ENCODE assay signal across 11 cellular contexts in the genomic region with DNA sequence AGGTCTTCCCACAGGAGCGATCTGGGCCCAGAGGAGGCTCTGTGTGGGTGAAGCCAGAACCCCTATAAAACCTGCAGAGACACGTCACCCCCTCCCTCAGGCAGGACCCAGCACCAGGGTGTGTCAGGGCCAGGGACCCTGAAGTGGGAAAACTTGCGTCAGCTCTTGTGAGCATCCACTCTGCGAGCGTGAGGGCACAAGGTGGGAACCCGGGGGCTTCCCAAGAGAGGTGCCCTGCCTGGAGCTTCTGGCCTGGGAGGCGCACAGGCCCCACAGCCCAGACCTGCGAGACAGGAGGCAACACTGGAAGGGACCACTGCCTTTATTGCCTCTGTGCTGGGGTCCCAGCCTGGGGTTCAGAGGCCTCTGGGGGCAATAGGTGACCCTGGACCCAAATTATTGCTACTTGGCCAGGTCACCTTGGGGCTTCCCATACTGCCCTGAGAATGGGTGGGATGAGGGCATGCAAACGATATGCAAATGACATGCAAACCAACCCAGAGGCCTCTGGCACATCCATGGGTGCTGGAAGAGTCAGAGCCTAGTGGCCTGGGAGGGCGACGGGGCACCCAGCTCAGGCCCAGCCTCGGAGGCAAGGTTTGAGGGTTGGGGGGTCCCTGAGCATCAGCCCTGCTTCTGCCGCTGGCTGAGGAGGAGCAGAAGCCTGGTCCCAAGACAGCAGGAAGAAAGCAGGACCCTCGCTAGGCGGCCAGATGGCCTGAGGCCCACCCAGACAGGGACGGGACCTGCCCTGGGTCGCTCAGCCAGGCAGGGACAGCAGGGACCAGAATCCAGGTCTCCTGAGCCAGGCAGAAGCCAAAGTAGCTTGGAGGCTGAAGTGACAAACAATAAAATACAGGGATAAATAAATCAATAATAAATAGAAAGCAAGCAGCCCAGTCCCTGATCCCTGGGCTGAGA. TPM values are rescaled to one million over a fixed set of nuclear protein-coding genes. Genes with fewer than 3 reads are reported as not detected.
"Had no signal": no experiment of that assay in that cellular context is flagged by ENCODE, and none has a peak within 500 bp of the region (broad histone marks: within the 10 kb centered on the region; RNA-seq: fewer than 3 reads in every experiment).

No MANE protein-coding gene starts in this region.

- H3K36me3 ChIP-seq: uterus had no signal

- H3K9me3 ChIP-seq: adrenal gland, gastrocnemius medialis, thyroid gland, uterus had no signal

- DNase-seq: activated CD4-positive, alpha-beta memory T cell treated with anti-CD3 and anti-CD28 coated beads, Interleukin-2, amount 10 ng/mL, durations not matched to agents 7 days and 5 days; activated CD4-positive, alpha-beta T cell treated with anti-CD3 and anti-CD28 coated beads for 1 hour; activated naive CD4-positive, alpha-beta T cell treated with Interleukin-2 at 50 U/mL for 16 hours; effector memory CD4-positive, alpha-beta T cell; gastrocnemius medialis; T-helper 9 cell; thyroid gland; uterus had no signal

- H3K27ac ChIP-seq: adrenal gland, gastrocnemius medialis, thyroid gland, uterus had no signal

- H3K4me3 ChIP-seq: adrenal gland, gastrocnemius medialis, thyroid gland, uterus had no signal

- H3K27me3 ChIP-seq: adrenal gland, gastrocnemius medialis, thyroid gland, uterus had no signal

- ATAC-seq: gastrocnemius medialis; stimulated activated effector memory CD8-positive, alpha-beta T cell treated with anti-CD3 and anti-CD28 coated beads, Interleukin-12 subunit alpha, Interleukin-12 subunit beta, amount 100 ng/mL, for 72 hours had no signal

RNA-seq across cellular contexts. Expression of a gene that starts 5.1 kb away (rescaled TPM):
- total RNA-seq: gastrocnemius medialis, liver, uterus had no signal
- polyA plus RNA-seq: liver had no signal
